Comparison of ENCODE assay signal across 35 cellular contexts in the genomic region with DNA sequence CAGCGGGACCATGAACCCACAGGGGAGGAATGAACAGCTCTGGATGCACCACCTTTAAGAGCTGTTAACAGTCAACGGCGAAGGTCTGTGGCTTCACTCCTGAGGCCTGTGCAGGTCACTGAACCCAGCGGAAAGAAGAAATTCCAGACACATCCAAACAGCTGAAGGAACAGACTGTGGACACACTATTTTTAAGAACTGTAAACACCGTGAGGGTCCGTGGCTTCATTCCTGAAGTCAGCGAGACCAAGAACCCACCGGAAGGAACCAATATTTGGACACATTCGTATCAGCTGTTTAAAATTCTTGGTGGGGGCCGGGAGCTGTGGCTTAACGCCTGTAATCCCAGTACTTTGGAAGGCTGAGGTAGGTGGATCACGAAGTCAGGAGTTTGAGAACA. TPM values are rescaled to one million over a fixed set of nuclear protein-coding genes. Genes with fewer than 3 reads are reported as not detected.
"Had no signal": no experiment of that assay in that cellular context is flagged by ENCODE, and none has a peak within 500 bp of the region (broad histone marks: within the 10 kb centered on the region; RNA-seq: fewer than 3 reads in every experiment).

No MANE protein-coding gene starts in this region.

- H3K36me3 Mint-ChIP-seq: activated naive CD4-positive, alpha-beta T cell treated with anti-CD3 and anti-CD28 coated beads, Interleukin-2, amount 50 U/mL, for 24 hours; activated naive CD8-positive, alpha-beta T cell had no signal

- H3K36me3 ChIP-seq: cardiac muscle cell had no signal

- H3K4me3 Mint-ChIP-seq: activated CD4-positive, alpha-beta memory T cell treated with anti-CD3 and anti-CD28 coated beads for 36 hours; activated CD4-positive, alpha-beta T cell treated with anti-CD3 and anti-CD28 coated beads, Interleukin-2, amount 10 ng/mL, durations not matched to agents 24 days and 14 days; activated CD8-positive, alpha-beta T cell treated with anti-CD3 and anti-CD28 coated beads for 36 hours; activated naive CD4-positive, alpha-beta T cell treated with anti-CD3 and anti-CD28 coated beads for 36 hours; activated naive CD4-positive, alpha-beta T cell treated with anti-CD3 and anti-CD28 coated beads, Interleukin-2, amount 50 U/mL, for 24 hours; activated naive CD8-positive, alpha-beta T cell; activated naive CD8-positive, alpha-beta T cell treated with anti-CD3 and anti-CD28 coated beads, Interleukin-2, amount 10 ng/mL, durations not matched to agents 7 days and 5 days; activated naive CD8-positive, alpha-beta T cell treated with anti-CD3 and anti-CD28 coated beads, Interleukin-2, amount 50 U/mL, for 24 hours; activated T-cell treated with anti-CD3 and anti-CD28 coated beads, Interleukin-2, amount 50 U/mL, for 4 hours; activated T-cell treated with anti-CD3 and anti-CD28 coated beads, Interleukin-2, amount 50 U/mL, for 72 hours; activated T-helper 1 cell treated with anti-CD3 and anti-CD28 coated beads, Interleukin-12 subunit alpha, Interleukin-12 subunit beta, Interleukin-2, Interleukin-4 antibody, amounts not matched to agents 30 ng/mL and 10 ng/mL and 1 ng/mL, durations not matched to agents 14 hours and 24 hours and 36 hours; activated T-helper 17 cell treated with anti-CD3 and anti-CD28 coated beads, Interleukin-2, amount 50 U/mL, for 72 hours; T-helper 1 cell treated with Interleukin-12 subunit alpha and Interleukin-12 subunit beta and Interleukin-4 antibody, amounts not matched to agents 30 μg/mL and 1 μg/mL, for 36 hours; T-helper 2 cell treated with Interferon-gamma antibody and Interleukin-4, amounts not matched to agents 5 μg/mL and 100 μg/mL, for 36 hours had no signal

- H3K9me3 ChIP-seq: ascending aorta had no signal

- DNase-seq: activated CD4-positive, alpha-beta memory T cell treated with anti-CD3 and anti-CD28 coated beads for 36 hours; activated CD4-positive, alpha-beta T cell treated with anti-CD3 and anti-CD28 coated beads for 4 hours; activated CD4-positive, alpha-beta T cell treated with anti-CD3 and anti-CD28 coated beads, Interleukin-2, amount 10 ng/mL, durations not matched to agents 24 days and 14 days; activated CD4-positive, alpha-beta T cell treated with anti-CD3 and anti-CD28 coated beads, Interleukin-2, amount 50 U/mL, for 1 hour; activated CD4-positive, alpha-beta T cell treated with anti-CD3 and anti-CD28 coated beads, Interleukin-2, amount 50 U/mL, for 4 hours; activated CD4-positive, CD25-positive, alpha-beta regulatory T cell; activated CD4-positive, CD25-positive, alpha-beta regulatory T cell treated with anti-CD3 and anti-CD28 coated beads, Interleukin-2, amount 50 U/mL, for 72 hours; activated CD8-positive, alpha-beta memory T cell treated with anti-CD3 and anti-CD28 coated beads, Interleukin-2, amount 50 U/mL, for 4 hours; activated effector memory CD4-positive, alpha-beta T cell treated with anti-CD3 and anti-CD28 coated beads, Interleukin-2, amount 50 U/mL, for 16 hours; activated gamma-delta T cell treated with Interleukin-2 at 50 U/mL for 16 hours; activated naive CD4-positive, alpha-beta T cell; activated naive CD4-positive, alpha-beta T cell treated with anti-CD3 and anti-CD28 coated beads for 36 hours; activated naive CD8-positive, alpha-beta T cell treated with anti-CD3 and anti-CD28 coated beads, Interleukin-2, amount 10 ng/mL, durations not matched to agents 7 days and 5 days; activated naive CD8-positive, alpha-beta T cell treated with anti-CD3 and anti-CD28 coated beads, Interleukin-2, amount 50 U/mL, for 24 hours; activated T-cell treated with anti-CD3 and anti-CD28 coated beads for 4 hours; activated T-cell treated with anti-CD3 and anti-CD28 coated beads, Interleukin-2, amount 50 U/mL, for 1 hour; activated T-cell treated with anti-CD3 and anti-CD28 coated beads, Interleukin-2, amount 50 U/mL, for 4 hours; activated T-cell treated with anti-CD3 and anti-CD28 coated beads, Interleukin-2, amount 50 U/mL, for 72 hours; amygdala; anterior cingulate cortex; central memory CD4-positive, alpha-beta T cell; T-helper 1 cell; T-helper 2 cell; T-helper 9 cell had no signal

- H3K27me3 Mint-ChIP-seq: activated CD4-positive, alpha-beta memory T cell treated with anti-CD3 and anti-CD28 coated beads for 36 hours; activated CD4-positive, alpha-beta T cell treated with anti-CD3 and anti-CD28 coated beads, Interleukin-2, amount 10 ng/mL, durations not matched to agents 24 days and 14 days; activated CD8-positive, alpha-beta T cell treated with anti-CD3 and anti-CD28 coated beads for 36 hours; activated naive CD4-positive, alpha-beta T cell treated with anti-CD3 and anti-CD28 coated beads, Interleukin-2, amount 50 U/mL, for 24 hours; activated naive CD8-positive, alpha-beta T cell; activated naive CD8-positive, alpha-beta T cell treated with anti-CD3 and anti-CD28 coated beads, Interleukin-2, amount 10 ng/mL, durations not matched to agents 7 days and 5 days; activated naive CD8-positive, alpha-beta T cell treated with anti-CD3 and anti-CD28 coated beads, Interleukin-2, amount 50 U/mL, for 24 hours; activated T-helper 17 cell treated with anti-CD3 and anti-CD28 coated beads, Interleukin-2, amount 50 U/mL, for 72 hours; brain had no signal

- H3K27me3 ChIP-seq: ascending aorta, cardiac muscle cell had no signal

- H3K4me3 ChIP-seq: ascending aorta, cardiac muscle cell had no signal

- H3K27ac ChIP-seq: ascending aorta, cardiac muscle cell, VCaP had no signal

- ATAC-seq: activated CD8-positive, alpha-beta T cell treated with anti-CD3 and anti-CD28 coated beads for 36 hours; activated naive CD8-positive, alpha-beta T cell treated with anti-CD3 and anti-CD28 coated beads, Interleukin-2, amount 50 U/mL, for 24 hours; activated T-cell treated with anti-CD3 and anti-CD28 coated beads, Interleukin-2, amount 50 U/mL, for 4 hours; activated T-cell treated with anti-CD3 and anti-CD28 coated beads, Interleukin-2, amount 50 U/mL, for 72 hours; activated T-helper 17 cell treated with anti-CD3 and anti-CD28 coated beads, Interleukin-2, amount 50 U/mL, for 72 hours had no signal

- H3K27ac Mint-ChIP-seq: activated CD4-positive, alpha-beta memory T cell treated with anti-CD3 and anti-CD28 coated beads for 36 hours; activated CD4-positive, alpha-beta T cell treated with anti-CD3 and anti-CD28 coated beads, Interleukin-2, amount 10 ng/mL, durations not matched to agents 24 days and 14 days; activated CD8-positive, alpha-beta T cell treated with anti-CD3 and anti-CD28 coated beads for 36 hours; activated naive CD4-positive, alpha-beta T cell treated with anti-CD3 and anti-CD28 coated beads for 36 hours; activated naive CD4-positive, alpha-beta T cell treated with anti-CD3 and anti-CD28 coated beads, Interleukin-2, amount 50 U/mL, for 24 hours; activated naive CD8-positive, alpha-beta T cell; activated naive CD8-positive, alpha-beta T cell treated with anti-CD3 and anti-CD28 coated beads, Interleukin-2, amount 10 ng/mL, durations not matched to agents 7 days and 5 days; activated naive CD8-positive, alpha-beta T cell treated with anti-CD3 and anti-CD28 coated beads, Interleukin-2, amount 50 U/mL, for 24 hours; activated T-cell treated with anti-CD3 and anti-CD28 coated beads, Interleukin-2, amount 50 U/mL, for 72 hours; activated T-helper 1 cell treated with anti-CD3 and anti-CD28 coated beads, Interleukin-12 subunit alpha, Interleukin-12 subunit beta, Interleukin-2, Interleukin-4 antibody, amounts not matched to agents 30 ng/mL and 10 ng/mL and 1 ng/mL, durations not matched to agents 14 hours and 24 hours and 36 hours; activated T-helper 17 cell treated with anti-CD3 and anti-CD28 coated beads, Interleukin-2, amount 50 U/mL, for 72 hours; T-helper 1 cell treated with Interleukin-12 subunit alpha and Interleukin-12 subunit beta and Interleukin-4 antibody, amounts not matched to agents 30 μg/mL and 1 μg/mL, for 36 hours; T-helper 2 cell treated with Interferon-gamma antibody and Interleukin-4, amounts not matched to agents 5 μg/mL and 100 μg/mL, for 36 hours had no signal

- H3K9me3 Mint-ChIP-seq: activated CD4-positive, alpha-beta memory T cell treated with anti-CD3 and anti-CD28 coated beads for 36 hours; activated CD4-positive, alpha-beta T cell treated with anti-CD3 and anti-CD28 coated beads, Interleukin-2, amount 10 ng/mL, durations not matched to agents 24 days and 14 days; activated CD8-positive, alpha-beta T cell treated with anti-CD3 and anti-CD28 coated beads for 36 hours; activated naive CD4-positive, alpha-beta T cell treated with anti-CD3 and anti-CD28 coated beads for 36 hours; activated naive CD4-positive, alpha-beta T cell treated with anti-CD3 and anti-CD28 coated beads, Interleukin-2, amount 50 U/mL, for 24 hours; activated naive CD8-positive, alpha-beta T cell treated with anti-CD3 and anti-CD28 coated beads, Interleukin-2, amount 10 ng/mL, durations not matched to agents 7 days and 5 days; activated naive CD8-positive, alpha-beta T cell treated with anti-CD3 and anti-CD28 coated beads, Interleukin-2, amount 50 U/mL, for 24 hours; activated T-cell treated with anti-CD3 and anti-CD28 coated beads, Interleukin-2, amount 50 U/mL, for 4 hours; activated T-cell treated with anti-CD3 and anti-CD28 coated beads, Interleukin-2, amount 50 U/mL, for 72 hours; activated T-helper 1 cell treated with anti-CD3 and anti-CD28 coated beads, Interleukin-12 subunit alpha, Interleukin-12 subunit beta, Interleukin-2, Interleukin-4 antibody, amounts not matched to agents 30 ng/mL and 10 ng/mL and 1 ng/mL, durations not matched to agents 14 hours and 24 hours and 36 hours; activated T-helper 17 cell treated with anti-CD3 and anti-CD28 coated beads, Interleukin-2, amount 50 U/mL, for 72 hours; brain; T-helper 1 cell treated with Interleukin-12 subunit alpha and Interleukin-12 subunit beta and Interleukin-4 antibody, amounts not matched to agents 30 μg/mL and 1 μg/mL, for 36 hours; T-helper 2 cell treated with Interferon-gamma antibody and Interleukin-4, amounts not matched to agents 5 μg/mL and 100 μg/mL, for 36 hours had no signal

RNA-seq across cellular contexts. Expression of a gene that starts 47.8 kb away (rescaled TPM):
- total RNA-seq: activated T-helper 17 cell treated with anti-CD3 and anti-CD28 coated beads, Interleukin-2, amount 50 U/mL, for 72 hours; ascending aorta had no signal
